9 cellular contexts compared by ENCODE assay signal in genomic region chr6:27889628-27890315, GRCh38. TPM values are rescaled to one million over a fixed set of nuclear protein-coding genes. Genes with fewer than 3 reads are reported as not detected.
DNase-seq lines count a peak whose midpoint lies in the region; ATAC-seq and TF ChIP-seq lines count a peak whose summit lies in the region.
"Had no signal": no experiment of that assay in that cellular context is flagged by ENCODE, and none has a peak within 500 bp of the region (broad histone marks: within the 10 kb centered on the region; RNA-seq: fewer than 3 reads in every experiment).

No MANE protein-coding gene starts in this region.

- H3K4me3 ChIP-seq in Caco-2 (ENCODE audit: low read depth, low read length), result peak overlapping the region; percentile 42
- no peak overlapping the region for H3K4me3 ChIP-seq in KMS-11 (IDR thresholded peaks at IDR 0.05; ENCODE audit: insufficient read depth, low read depth, low read length)

- peaks cover 43% of the 10 kb centered on the region for H3K79me2 ChIP-seq in KMS-11 (ENCODE audit: insufficient read depth, low read depth)

- DNase-seq in Caco-2 (peak in 1 of 2 experiments; percentile 25), activated B cell treated with CpG ODN at 0.5 μM for 24 hours (no peak), memory B cell (ENCODE audit: low spot score in 2 of 2) (no peak), NCI-H1694 treated with DMSO at 0.1 percent for 48 hours (lab: John Stamatoyannopoulos, UW) (no peak), SIG-M5 (lab: John Stamatoyannopoulos, UW) (no peak), progenitor cell of endocrine pancreas (ENCODE audit: low spot score, unreplicated experiment) (no peak)

- H3K27ac Mint-ChIP-seq in Caco-2 (ENCODE audit: unreplicated experiment), result no peak overlapping the region
- H3K27ac Mint-ChIP-seq in activated B cell treated with CpG ODN at 0.5 μM for 24 hours, result peak overlapping the region; percentile 10
- no peak overlapping the region for H3K27ac Mint-ChIP-seq in memory B cell
- H3K27ac Mint-ChIP-seq in progenitor cell of endocrine pancreas, result no peak overlapping the region

- no peak overlapping the region for H2AFZ ChIP-seq in KMS-11 (ENCODE audit: low read depth)

- POLR2A ChIA-PET in Caco-2 (lab: Charles Lee), result interaction anchor here (0.6 to 9.5 kb wide), 15 partner anchors 12 to 1769 kb away, joined by 3 to 620 read pairs (median 16); a partner anchor contains a TSS
- POLR2A ChIA-PET in activated B cell treated with CpG ODN at 0.5 μM for 24 hours (lab: Charles Lee), result interaction anchor here (0.8 to 4.4 kb wide), 32 partner anchors 10 to 1872 kb away, joined by 3 to 223 read pairs (median 8); a partner anchor contains a TSS

- no peaks in the 10 kb centered on the region for H3K36me3 ChIP-seq in Caco-2 (ENCODE audit: control insufficient read depth, insufficient read depth, low read length)
- H3K36me3 ChIP-seq in KMS-11 (ENCODE audit: insufficient read depth), result no peaks in the 10 kb centered on the region

- H4K20me1 ChIP-seq in KMS-11 (ENCODE audit: insufficient read depth), result no peaks in the 10 kb centered on the region

- ATAC-seq in activated B cell treated with CpG ODN at 0.5 μM for 24 hours (ENCODE audit: low read depth) (no peak), memory B cell (ENCODE audit: low read depth) (no peak), HG03354 (IDR thresholded peaks at IDR 0.05; ENCODE audit: poor library complexity, severe bottlenecking, unreplicated experiment) (no peak)

- no peaks in the 10 kb centered on the region for H3K9me3 ChIP-seq in Caco-2

- TF ChIP-seq CTCF in Caco-2 (IDR thresholded peaks at IDR 0.05; ENCODE audit: insufficient read depth in 1 of 2, low read depth in 1 of 2, low read length in 1 of 2, severe bottlenecking in 1 of 2, unreplicated experiment in 1 of 2) (no peak), KMS-11 (conservative IDR thresholded peaks at IDR 0.05; ENCODE audit: low read depth, low read length) (no peak), activated B cell treated with CpG ODN at 0.5 μM for 24 hours (IDR thresholded peaks at IDR 0.05) (no peak), progenitor cell of endocrine pancreas (IDR thresholded peaks at IDR 0.05; ENCODE audit: unreplicated experiment) (no peak)

- H3K4me1 ChIP-seq in Caco-2 (no peaks in the 10 kb centered on the region), KMS-11 (ENCODE audit: low read depth, poor library complexity, severe bottlenecking) (peaks cover 10% of the 10 kb centered on the region)

- peak overlapping the region; percentile 73 for H3K4me2 ChIP-seq in KMS-11

- H3K27me3 Mint-ChIP-seq in Caco-2 (ENCODE audit: insufficient read depth, unreplicated experiment), result peaks cover 10% of the 10 kb centered on the region
- H3K27me3 Mint-ChIP-seq in activated B cell treated with CpG ODN at 0.5 μM for 24 hours, result no peaks in the 10 kb centered on the region
- H3K27me3 Mint-ChIP-seq in memory B cell, result no peaks in the 10 kb centered on the region
- H3K27me3 Mint-ChIP-seq in progenitor cell of endocrine pancreas, result no peaks in the 10 kb centered on the region

- CTCF ChIA-PET in Caco-2 (lab: Charles Lee) (interaction anchor here (0.6 to 2.3 kb wide), 3 partner anchors 23 to 215 kb away, joined by 3 to 8 read pairs (median 4); a partner anchor contains a TSS), activated B cell treated with CpG ODN at 0.5 μM for 24 hours (lab: Charles Lee) (interaction anchor here (0.9 to 1.7 kb wide), 7 partner anchors 16 to 94 kb away, joined by 3 to 10 read pairs (median 4); a partner anchor contains a TSS)

- BruUV-seq in Caco-2 (replicated peaks; lab: Mats Ljungman, UMichigan), result no TSS peak

- H3K36me3 Mint-ChIP-seq in Caco-2 (ENCODE audit: insufficient read depth, unreplicated experiment) (no peaks in the 10 kb centered on the region), activated B cell treated with CpG ODN at 0.5 μM for 24 hours (ENCODE audit: low read depth) (peaks cover 9% of the 10 kb centered on the region), memory B cell (no peaks in the 10 kb centered on the region), progenitor cell of endocrine pancreas (ENCODE audit: insufficient read depth) (no peaks in the 10 kb centered on the region)

- H3K4me1 Mint-ChIP-seq in Caco-2 (ENCODE audit: low read depth, unreplicated experiment) (peaks cover 32% of the 10 kb centered on the region), activated B cell treated with CpG ODN at 0.5 μM for 24 hours (peaks cover 32% of the 10 kb centered on the region), memory B cell (peaks cover 20% of the 10 kb centered on the region), progenitor cell of endocrine pancreas (ENCODE audit: low read depth) (peaks cover 30% of the 10 kb centered on the region)

- H3K27me3 ChIP-seq in Caco-2 (replicated peaks; ENCODE audit: control insufficient read depth, insufficient read depth, low read length), result no peaks in the 10 kb centered on the region
- no peaks in the 10 kb centered on the region for H3K27me3 ChIP-seq in KMS-11 (ENCODE audit: insufficient read depth, low read depth)

- H3K9me3 Mint-ChIP-seq in Caco-2 (ENCODE audit: unreplicated experiment) (no peaks in the 10 kb centered on the region), activated B cell treated with CpG ODN at 0.5 μM for 24 hours (no peaks in the 10 kb centered on the region), memory B cell (peaks cover 4% of the 10 kb centered on the region), progenitor cell of endocrine pancreas (ENCODE audit: low read depth) (no peaks in the 10 kb centered on the region)

- H3K27ac ChIP-seq in KMS-11, result peak overlapping the region; percentile 98

- peak overlapping the region; percentile 99 for H3K9ac ChIP-seq in KMS-11

- H3K4me3 Mint-ChIP-seq in Caco-2 (ENCODE audit: unreplicated experiment), result no peak overlapping the region
- H3K4me3 Mint-ChIP-seq in activated B cell treated with CpG ODN at 0.5 μM for 24 hours, result no peak overlapping the region
- H3K4me3 Mint-ChIP-seq in memory B cell, result peak overlapping the region; percentile 75
- H3K4me3 Mint-ChIP-seq in progenitor cell of endocrine pancreas (ENCODE audit: low read depth), result no peak overlapping the region

- intact Hi-C loops in Caco-2 (cut with micrococcal nuclease; ENCODE audit: unreplicated experiment), result loop anchor here (1.0 to 10.0 kb wide), 8 partner anchors 22 to 1862 kb away; partner anchors contain the start of genes ZNF184 and ZSCAN31
- intact Hi-C loops in activated B cell treated with CpG ODN at 0.5 μM for 24 hours (cut with micrococcal nuclease), result loop anchor here (1.0 to 10.0 kb wide), 6 partner anchors 16 to 1577 kb away; a partner anchor contains a TSS

RNA-seq across cellular contexts. Expression of gene OR2B2, which starts 22.4 kb away (rescaled TPM):
- not detected in 2 replicates for total RNA-seq in Caco-2 (2022)
- not detected in 2 replicates for total RNA-seq in activated B cell treated with CpG ODN at 0.5 μM for 24 hours
- total RNA-seq in progenitor cell of endocrine pancreas, result not detected in 2 replicates
- total RNA-seq: T-helper 2 cell treated with Interferon-gamma antibody and Interleukin-4, amounts not matched to agents 100 ng/mL and 5 ng/mL, for 36 hours had no signal
